ENCODE assay signal across 27 cellular contexts in the genomic region with DNA sequence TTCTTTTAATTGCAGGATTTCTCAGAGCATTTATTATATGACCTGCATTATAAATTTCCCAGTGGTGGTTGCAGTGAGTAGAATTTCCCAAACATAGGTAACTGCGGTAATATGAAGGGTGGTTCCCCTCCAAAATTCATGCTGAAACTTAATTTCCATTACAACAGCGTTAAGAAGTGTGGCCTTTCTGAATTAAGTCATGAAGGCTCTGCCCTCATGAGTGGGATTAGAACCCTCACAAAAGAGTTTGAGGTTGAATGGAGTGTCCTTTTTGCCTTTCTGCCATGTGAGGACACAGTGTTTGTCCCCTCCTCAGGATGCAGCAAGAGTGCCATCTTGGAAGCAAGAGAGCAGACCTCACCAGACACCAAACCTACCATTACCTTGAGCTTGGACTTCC.
DNase-seq lines count a peak whose midpoint lies in the region; ATAC-seq, FAIRE-seq and TF ChIP-seq lines count a peak whose summit lies in the region.
"Had no signal": no experiment of that assay in that cellular context is flagged by ENCODE, and none has a peak within 500 bp of the region (broad histone marks: within the 10 kb centered on the region; RNA-seq: fewer than 3 reads in every experiment).

No MANE protein-coding gene starts in this region.

- H3K4ac ChIP-seq in IMR-90 (ENCODE audit: low read depth, low read length) = peak overlapping the region; percentile 84
- no peak overlapping the region for H3K4ac ChIP-seq in mesendoderm (ENCODE audit: low read depth, low read length)

- H3K27ac ChIP-seq in IMR-90 (ENCODE audit: insufficient read depth, low read length) = peak overlapping the region; percentile 23; the same call in 1 of the 2 replicates
- H3K27ac ChIP-seq in K562 (ENCODE audit: extremely low read depth, low read depth, low read length) = peak overlapping the region; percentile 53; the same call in 1 of the 3 replicates
- no peak overlapping the region for H3K27ac ChIP-seq in substantia nigra (ENCODE audit: low read depth, low read length, poor library complexity, severe bottlenecking)
- no peak overlapping the region for H3K27ac ChIP-seq in mesendoderm (ENCODE audit: low read depth, low read length)
- H3K27ac ChIP-seq in psoas muscle = no peak overlapping the region
- H3K27ac ChIP-seq: GM23248, HL-60, Peyer's patch had no signal

- TF ChIP-seq CTCF in IMR-90 (conservative IDR thresholded peaks at IDR 0.05; ENCODE audit: low read depth, low read length) (no peak), K562 (IDR thresholded peaks at IDR 0.05 in 2 of 3, conservative IDR thresholded peaks at IDR 0.05 in 1 of 3; ENCODE audit: insufficient read depth in 2 of 3, low read depth in 1 of 3, low read length in 3 of 3) (no peak), psoas muscle (IDR thresholded peaks at IDR 0.05) (no peak)

- no peak overlapping the region for H3K4me2 ChIP-seq in IMR-90 (ENCODE audit: low read depth, low read length)
- 0 out of 2 replicates have a peak overlapping the region, but pooled peaks have one; percentile 5 for H3K4me2 ChIP-seq in K562 (ENCODE audit: insufficient read depth, low read length)
- no peak overlapping the region for H3K4me2 ChIP-seq in mesendoderm (ENCODE audit: low read length)

- H3K36me3 ChIP-seq in IMR-90 (ENCODE audit: control insufficient read depth, insufficient read depth, low read length) (no peaks in the 10 kb centered on the region), K562 (ENCODE audit: control insufficient read depth, insufficient read depth, low read length) (no peaks in the 10 kb centered on the region), mesendoderm (ENCODE audit: control insufficient read depth, insufficient read depth, low read length) (no peaks in the 10 kb centered on the region), psoas muscle (ENCODE audit: insufficient read depth in 1 of 2, low read depth in 1 of 2) (no peaks in the 10 kb centered on the region)
- H3K36me3 ChIP-seq: Peyer's patch had no signal

- CTCF ChIA-PET in IMR-90 (lab: Yijun Ruan, JAX) = no interaction called here
- CTCF ChIA-PET in K562 (lab: Yijun Ruan, JAX; ENCODE audit: low intra/inter-chr PET ratio) = no interaction called here

- no peak for DNase-seq in activated T-cell treated with anti-CD3 and anti-CD28 coated beads, Interleukin-2, amount 50 U/mL, for 24 hours
- DNase-seq in activated T-cell treated with anti-CD3 and anti-CD28 coated beads for 4 hours (no peak), IMR-90 (no peak), K562 (ENCODE audit: extremely low read depth in 1 of 4, low spot score in 3 of 4) (no peak), substantia nigra (lab: John Stamatoyannopoulos, UW) (no peak), mesendoderm (no peak), psoas muscle (no peak)
- DNase-seq: ACHN; Caco-2; DMS 273 treated with DMSO at 0.1 percent for 48 hours; DMS79 treated with DMSO at 0.1 percent for 48 hours; GM23248; HCEC 1CT; Karpas-422; MV-4-11; NCI-H1105 treated with DMSO at 0.1 percent for 48 hours; NCI-H2029 treated with DMSO at 0.1 percent for 48 hours; NCI-H226; NCI-H510A treated with DMSO at 0.1 percent for 48 hours; NCI-H748 treated with DMSO at 0.1 percent for 48 hours; NK-92 treated with Interleukin-12 subunit alpha and Interleukin-12 subunit beta, amount 100 ng/mL, for 24 hours; Peyer's patch had no signal

- H2AFZ ChIP-seq in IMR-90 (replicated peaks; ENCODE audit: low read length, poor library complexity) (peak overlapping the region; percentile 51), K562 (ENCODE audit: low read depth, low read length) (no peak overlapping the region)
- H2AFZ ChIP-seq: GM23248 had no signal

- POLR2A ChIA-PET in IMR-90 (lab: Charles Lee; ENCODE audit: unreplicated experiment) = no interaction called here
- POLR2A ChIA-PET in K562 (lab: Yijun Ruan, JAX) = interaction anchor here (0.8 kb wide), 1 partner anchor 360 kb away, joined by 4 read pairs; no protein-coding TSS in a partner anchor

- H3K9ac ChIP-seq in IMR-90 (ENCODE audit: low read depth, low read length) (no peak overlapping the region), K562 (ENCODE audit: insufficient read depth in 1 of 2, low read depth in 2 of 2, low read length in 2 of 2) (no peak overlapping the region), mesendoderm (ENCODE audit: low read length) (no peak overlapping the region)
- H3K9ac ChIP-seq: BLaER1 treated with 17β-estradiol and CSF1 and Interleukin-3, amounts not matched to agents 10 nM and 100 nM; GM23248 had no signal

- H3K27me3 ChIP-seq in IMR-90 (ENCODE audit: control insufficient read depth, insufficient read depth, low read length) = no peaks in the 10 kb centered on the region
- H3K27me3 ChIP-seq in K562 (ENCODE audit: control insufficient read depth in 2 of 2, insufficient read depth in 2 of 2, low read length in 2 of 2) = no peaks in the 10 kb centered on the region
- H3K27me3 ChIP-seq in mesendoderm (ENCODE audit: insufficient read depth, low read length, poor library complexity) = no peaks in the 10 kb centered on the region
- H3K27me3 ChIP-seq in psoas muscle (ENCODE audit: insufficient read depth in 3 of 3, low read length in 2 of 3) = no peaks in the 10 kb centered on the region
- H3K27me3 ChIP-seq: BLaER1 treated with 17β-estradiol and CSF1 and Interleukin-3, amounts not matched to agents 10 nM and 100 nM; Peyer's patch had no signal

- WGBS in IMR-90 (ENCODE audit: extremely low coverage in 2 of 2, insufficient read length in 1 of 2), 2 experiments = no CpG with 5 or more reads among the region's 2 CpGs
- WGBS in K562 (ENCODE audit: insufficient coverage, low coverage, missing lambda C conversion rate) = 29% methylated on average over 2 of the region's 2 CpGs
- no CpG with 5 or more reads among the region's 2 CpGs for WGBS in mesendoderm (ENCODE audit: extremely low coverage, insufficient coverage, low lambda C conversion rate)
- WGBS in psoas muscle, 3 donors = 55 to 77% (median 61%) methylated on average over 2 of the region's 2 CpGs

- peaks cover 2% of the 10 kb centered on the region for H3K4me1 ChIP-seq in IMR-90 (ENCODE audit: control insufficient read depth, insufficient read depth, low read length)
- peaks cover 0 to 17% of the 10 kb centered on the region in 2 experiments; a peak in 3 of 5 replicates for H3K4me1 ChIP-seq in K562 (replicated peaks in 1 of 2; ENCODE audit: control insufficient read depth in 2 of 2, insufficient read depth in 2 of 2, low read length in 2 of 2)
- H3K4me1 ChIP-seq in mesendoderm (ENCODE audit: control insufficient read depth, low read depth, low read length) = no peaks in the 10 kb centered on the region
- H3K4me1 ChIP-seq in psoas muscle = no peaks in the 10 kb centered on the region
- H3K4me1 ChIP-seq: Caco-2, Peyer's patch had no signal

- H3K79me2 ChIP-seq in K562 (ENCODE audit: control insufficient read depth, insufficient read depth, low read length) (no peaks in the 10 kb centered on the region), mesendoderm (ENCODE audit: control insufficient read depth, insufficient read depth, low read length) (no peaks in the 10 kb centered on the region)

- H3K79me1 ChIP-seq in IMR-90 (ENCODE audit: low read depth in 1 of 2, low read length in 2 of 2) (no peaks in the 10 kb centered on the region), mesendoderm (ENCODE audit: low read length) (no peaks in the 10 kb centered on the region)

- 0 out of 2 replicates have a peak, but pooled peaks cover 2% of the 10 kb centered on the region for H3K9me1 ChIP-seq in IMR-90 (ENCODE audit: insufficient read depth, low read length)
- no peaks in the 10 kb centered on the region for H3K9me1 ChIP-seq in K562 (ENCODE audit: control insufficient read depth, insufficient read depth, low read length)

- peak overlapping the region; percentile 81 for H3K18ac ChIP-seq in IMR-90 (ENCODE audit: low read depth, low read length)
- no peak overlapping the region for H3K18ac ChIP-seq in mesendoderm (ENCODE audit: low read length)

- H3K56ac ChIP-seq in IMR-90 (ENCODE audit: extremely low read depth, insufficient read depth, low read length) (no peak overlapping the region), mesendoderm (ENCODE audit: low read length) (no peak overlapping the region)

- no peak for TF ChIP-seq RAD21 in IMR-90 (IDR thresholded peaks at IDR 0.05; ENCODE audit: low read length)
- TF ChIP-seq RAD21 in K562 (CRISPR knock-in tag; conservative IDR thresholded peaks at IDR 0.05 in 1 of 2, IDR thresholded peaks at IDR 0.05 in 1 of 2) = no peak

- TF ChIP-seq POLR2A in IMR-90 (IDR thresholded peaks at IDR 0.05; ENCODE audit: low read depth, low read length) (no peak), K562 (conservative IDR thresholded peaks at IDR 0.05) (no peak)

- H3K9me3 Mint-ChIP-seq in activated T-cell treated with anti-CD3 and anti-CD28 coated beads, Interleukin-2, amount 50 U/mL, for 24 hours = peaks cover 4% of the 10 kb centered on the region
- peaks cover 11% of the 10 kb centered on the region for H3K9me3 Mint-ChIP-seq in stimulated activated naive CD8-positive, alpha-beta T cell treated with anti-CD3 and anti-CD28 coated beads, Interleukin-15, Interleukin-2, amounts not matched to agents 100 ng/mL and 50 ng/mL, for 24 hours

- peak overlapping the region; percentile 64; the same call in 2 of the 3 replicates for H2BK15ac ChIP-seq in IMR-90 (ENCODE audit: low read depth, low read length)
- H2BK15ac ChIP-seq in mesendoderm (replicated peaks; ENCODE audit: low read depth) = no peak overlapping the region

- no peak for TF ChIP-seq EP300 in K562 (IDR thresholded peaks at IDR 0.05; ENCODE audit: low read length)

- no peak for FAIRE-seq in K562 (lab: Jason Lieb, UNC)

- peaks cover 25% of the 10 kb centered on the region for H3K4me1 Mint-ChIP-seq in activated T-cell treated with anti-CD3 and anti-CD28 coated beads, Interleukin-2, amount 50 U/mL, for 24 hours (ENCODE audit: low read depth)
- peaks cover 32% of the 10 kb centered on the region for H3K4me1 Mint-ChIP-seq in stimulated activated naive CD8-positive, alpha-beta T cell treated with anti-CD3 and anti-CD28 coated beads, Interleukin-15, Interleukin-2, amounts not matched to agents 100 ng/mL and 50 ng/mL, for 24 hours (ENCODE audit: low read depth)
- H3K4me1 Mint-ChIP-seq: IgD-negative memory B cell had no signal

- no peak overlapping the region for H2AK9ac ChIP-seq in IMR-90 (replicated peaks; ENCODE audit: low read depth, low read length, poor library complexity)

- peak overlapping the region; percentile 43 for H2BK20ac ChIP-seq in IMR-90 (ENCODE audit: low read depth, low read length)

- intact Hi-C loops in IMR-90 (cut with micrococcal nuclease) = no loop called here
- intact Hi-C loops in K562 (cut with micrococcal nuclease) = no loop called here
- intact Hi-C loops in psoas muscle (cut with DNase I) = no loop called here

- H2BK5ac ChIP-seq in IMR-90 (ENCODE audit: low read depth, low read length, poor library complexity, severe bottlenecking) = no peak overlapping the region
- no peak overlapping the region for H2BK5ac ChIP-seq in mesendoderm (ENCODE audit: low read length)

- 0 out of 2 replicates have a peak overlapping the region, but pooled peaks have one; percentile 17 for H3K14ac ChIP-seq in IMR-90 (replicated peaks; ENCODE audit: low read depth, low read length)

- H4K8ac ChIP-seq in IMR-90 (ENCODE audit: low read depth in 2 of 2, low read length in 2 of 2) (no peak overlapping the region), mesendoderm (ENCODE audit: low read depth, low read length) (no peak overlapping the region)

- H3K4me3 Mint-ChIP-seq in activated T-cell treated with anti-CD3 and anti-CD28 coated beads, Interleukin-2, amount 50 U/mL, for 24 hours = no peak overlapping the region
- no peak overlapping the region for H3K4me3 Mint-ChIP-seq in stimulated activated naive CD8-positive, alpha-beta T cell treated with anti-CD3 and anti-CD28 coated beads, Interleukin-15, Interleukin-2, amounts not matched to agents 100 ng/mL and 50 ng/mL, for 24 hours
- H3K4me3 Mint-ChIP-seq: CD4-positive, alpha-beta memory T cell; IgD-negative memory B cell had no signal

- H4K20me1 ChIP-seq in IMR-90 (ENCODE audit: insufficient read depth, low read length) = no peaks in the 10 kb centered on the region
- H4K20me1 ChIP-seq in K562 (replicated peaks; ENCODE audit: control insufficient read depth, insufficient read depth, low read length) = no peaks in the 10 kb centered on the region
- H4K20me1 ChIP-seq: BLaER1 treated with 17β-estradiol and CSF1 and Interleukin-3, amounts not matched to agents 10 nM and 100 nM had no signal

- no peak overlapping the region for H4K5ac ChIP-seq in IMR-90 (ENCODE audit: low read depth, low read length)
- no peak overlapping the region for H4K5ac ChIP-seq in mesendoderm (ENCODE audit: low read length)

- BruUV-seq in IMR-90 (replicated peaks; lab: Mats Ljungman, UMichigan) (no TSS peak), K562 (replicated peaks; lab: Mats Ljungman, UMichigan) (no TSS peak)

- dilution Hi-C loops in IMR-90 (cut with HindIII; ENCODE audit: low sequenced_read_pairs, unreplicated experiment) = no loop called here

- no peak overlapping the region for H3K23ac ChIP-seq in IMR-90 (ENCODE audit: low read depth, low read length)
- H3K23ac ChIP-seq in mesendoderm (ENCODE audit: low read length) = no peak overlapping the region

- peaks cover 4% of the 10 kb centered on the region for H3K36me3 Mint-ChIP-seq in activated T-cell treated with anti-CD3 and anti-CD28 coated beads, Interleukin-2, amount 50 U/mL, for 24 hours (ENCODE audit: low read depth)
- peaks cover 4% of the 10 kb centered on the region for H3K36me3 Mint-ChIP-seq in stimulated activated naive CD8-positive, alpha-beta T cell treated with anti-CD3 and anti-CD28 coated beads, Interleukin-15, Interleukin-2, amounts not matched to agents 100 ng/mL and 50 ng/mL, for 24 hours (ENCODE audit: low read depth)

- in situ Hi-C loops in IMR-90 (cut with MboI; ENCODE audit: low sequenced_read_pairs) (no loop called here), K562 (cut with MboI) (no loop called here)

- H3K9me3 ChIP-seq in IMR-90 (ENCODE audit: control insufficient read depth, insufficient read depth, low read length) (peaks cover 5% of the 10 kb centered on the region; the same call in 1 of the 2 replicates), K562 (replicated peaks; ENCODE audit: control insufficient read depth, insufficient read depth, low read depth, low read length) (no peaks in the 10 kb centered on the region; the same call in 1 of the 2 replicates), psoas muscle (no peaks in the 10 kb centered on the region)
- H3K9me3 ChIP-seq: Caco-2, Peyer's patch had no signal

- ATAC-seq in IMR-90 (ENCODE audit: low read depth) (no peak), K562 (no peak), psoas muscle (no peak)

- peak overlapping the region; percentile 52 for H4K91ac ChIP-seq in IMR-90 (ENCODE audit: insufficient read depth, low read depth, low read length)

- peaks cover 9% of the 10 kb centered on the region for H3K27me3 Mint-ChIP-seq in activated T-cell treated with anti-CD3 and anti-CD28 coated beads, Interleukin-2, amount 50 U/mL, for 24 hours
- peaks cover 11% of the 10 kb centered on the region for H3K27me3 Mint-ChIP-seq in stimulated activated naive CD8-positive, alpha-beta T cell treated with anti-CD3 and anti-CD28 coated beads, Interleukin-15, Interleukin-2, amounts not matched to agents 100 ng/mL and 50 ng/mL, for 24 hours

- H2BK120ac ChIP-seq in IMR-90 (ENCODE audit: low read depth, low read length) (peak overlapping the region; percentile 62), mesendoderm (ENCODE audit: low read depth, low read length) (no peak overlapping the region)

- H2AK5ac ChIP-seq in IMR-90 (ENCODE audit: low read depth, low read length) (0 out of 2 replicates have a peak overlapping the region, but pooled peaks have one; percentile 78), mesendoderm (ENCODE audit: low read length) (no peak overlapping the region)

- H3K27ac Mint-ChIP-seq in activated T-cell treated with anti-CD3 and anti-CD28 coated beads, Interleukin-2, amount 50 U/mL, for 24 hours = peak overlapping the region; percentile 41
- peak overlapping the region; percentile 9 for H3K27ac Mint-ChIP-seq in stimulated activated naive CD8-positive, alpha-beta T cell treated with anti-CD3 and anti-CD28 coated beads, Interleukin-15, Interleukin-2, amounts not matched to agents 100 ng/mL and 50 ng/mL, for 24 hours
- H3K27ac Mint-ChIP-seq: IgD-negative memory B cell had no signal

- no peak overlapping the region for H3K4me3 ChIP-seq in IMR-90 (ENCODE audit: insufficient read depth, low read depth, low read length)
- no peak overlapping the region for H3K4me3 ChIP-seq in K562
- no peak overlapping the region for H3K4me3 ChIP-seq in mesendoderm (ENCODE audit: low read length)
- H3K4me3 ChIP-seq in psoas muscle = no peak overlapping the region
- H3K4me3 ChIP-seq: BLaER1 treated with 17β-estradiol and CSF1 and Interleukin-3, amounts not matched to agents 10 nM and 100 nM; GM23248; Peyer's patch had no signal

Comparison
In these comparisons a context has a peak if more than half of its experiments do, and no peak if none do; other contexts are left out.
1. H3K27ac ChIP-seq: peak in IMR-90 (single experiment) and K562 (single experiment); none in substantia nigra (single experiment), mesendoderm (single experiment) and psoas muscle (single experiment).